8 cellular contexts compared by ENCODE assay signal in the genomic region with DNA sequence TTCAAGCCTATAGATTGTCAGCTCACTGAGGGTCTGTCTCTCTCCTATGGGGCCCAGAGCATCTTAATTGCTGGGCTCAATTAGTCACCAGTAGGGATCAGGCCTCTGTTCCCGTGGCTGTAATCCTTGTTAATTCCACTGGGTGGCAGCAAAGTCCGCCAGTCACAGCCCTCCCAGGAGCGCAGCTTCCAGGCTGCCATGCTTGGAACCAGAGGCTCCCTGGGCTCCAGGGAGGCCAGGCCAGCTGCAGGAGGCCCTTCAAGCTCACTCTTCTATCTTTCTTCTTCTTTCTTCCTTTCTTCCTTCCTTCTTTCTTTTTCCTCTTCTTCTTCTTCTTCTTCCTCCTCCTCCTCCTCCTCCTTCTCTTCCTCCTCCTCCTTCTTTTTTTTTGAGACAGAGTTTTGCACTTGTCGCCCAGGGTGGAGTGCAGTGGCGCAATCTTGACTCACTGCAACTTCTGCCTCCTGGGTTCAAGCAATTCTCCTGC. TPM values are rescaled to one million over a fixed set of nuclear protein-coding genes. Genes with fewer than 3 reads are reported as not detected.
DNase-seq lines count a peak whose midpoint lies in the region; ATAC-seq and TF ChIP-seq lines count a peak whose summit lies in the region.

No MANE protein-coding gene starts in this region.

- no peaks in the 10 kb centered on the region for H3K79me2 ChIP-seq in DOHH2 (ENCODE audit: control insufficient read depth, low read length)

- H4K20me1 ChIP-seq in DOHH2 (ENCODE audit: control insufficient read depth, insufficient read depth, low read depth, low read length), result 0 out of 2 replicates have a peak, but pooled peaks cover 3% of the 10 kb centered on the region

- DNase-seq in NCI-H524 (lab: John Stamatoyannopoulos, UW), result peak; percentile 85 to 90
- DNase-seq in activated CD4-positive, alpha-beta T cell treated with anti-CD3 and anti-CD28 coated beads for 48 hours, result peak; percentile 85
- DNase-seq in coronary artery (ENCODE audit: low spot score), result no peak
- DNase-seq in lower leg skin (ENCODE audit: low spot score in 2 of 2), result peak; percentile 75 to 94
- DNase-seq in stimulated activated CD8-positive, alpha-beta memory T cell treated with anti-CD3 and anti-CD28 coated beads, Interleukin-12 subunit alpha, Interleukin-12 subunit beta, amount 100 ng/mL, for 4 hours (ENCODE audit: low read depth), result peak; percentile 52
- no peak for DNase-seq in OCI-M2 (lab: John Stamatoyannopoulos, UW; ENCODE audit: unreplicated experiment)

- WGBS in lower leg skin, 2 donors, result 30 to 34% methylated on average over 5 of the region's 5 CpGs

- TF ChIP-seq CTCF in DOHH2 (IDR thresholded peaks at IDR 0.05; ENCODE audit: low read depth, low read length, poor library complexity, severe bottlenecking), result peak; percentile 80
- peak; percentile 82 for TF ChIP-seq CTCF in coronary artery (IDR thresholded peaks at IDR 0.05)
- TF ChIP-seq CTCF in lower leg skin (IDR thresholded peaks at IDR 0.05), result peak in 1 of 3 donors; percentile 92

- no peak overlapping the region for H3K27ac ChIP-seq in DOHH2 (ENCODE audit: low read depth, low read length)
- H3K27ac ChIP-seq in coronary artery, result no peak overlapping the region

- H3K9me3 ChIP-seq in DOHH2 (ENCODE audit: control insufficient read depth, insufficient read depth, low read length), result no peaks in the 10 kb centered on the region

- peak; percentile 52 for ATAC-seq in HG03095 (IDR thresholded peaks at IDR 0.05; ENCODE audit: unreplicated experiment)

- H3K36me3 ChIP-seq in DOHH2 (ENCODE audit: control insufficient read depth, low read length), result no peaks in the 10 kb centered on the region

- intact Hi-C loops in lower leg skin (cut with DNase I; ENCODE audit: low total_unique reads), result loop anchor here (5.0 kb wide), 1 partner anchor 68 kb away; no protein-coding TSS in a partner anchor

- peaks cover 31% of the 10 kb centered on the region for H3K27me3 ChIP-seq in DOHH2 (ENCODE audit: control insufficient read depth, low read length)

- H3K4me2 ChIP-seq in DOHH2 (ENCODE audit: low read length), result no peak overlapping the region

- H3F3A ChIP-seq in DOHH2 (ENCODE audit: control insufficient read depth, insufficient read depth), result no peaks in the 10 kb centered on the region

- no peaks in the 10 kb centered on the region for H3K9me2 ChIP-seq in DOHH2 (replicated peaks; ENCODE audit: control insufficient read depth, low read length)

- no peak for TF ChIP-seq POLR2A in lower leg skin (IDR thresholded peaks at IDR 0.05)

- no peaks in the 10 kb centered on the region for H3K4me1 ChIP-seq in DOHH2 (ENCODE audit: control insufficient read depth, low read length)

- H3K4me3 ChIP-seq in DOHH2 (ENCODE audit: low read length), result no peak overlapping the region
- H3K4me3 ChIP-seq in coronary artery, result no peak overlapping the region
- no peak overlapping the region for H3K4me3 ChIP-seq in lower leg skin (ENCODE audit: low read depth, poor library complexity, severe bottlenecking)

RNA-seq across cellular contexts. Expression of a gene that starts 14.4 kb away (rescaled TPM):
- not detected for total RNA-seq in lower leg skin

RNA-seq across cellular contexts. Expression of a gene that starts 23.1 kb away (rescaled TPM):
- total RNA-seq in lower leg skin, result not detected

RNA-seq across cellular contexts. Expression of a gene that starts 32.2 kb away (rescaled TPM):
- 10 to 100 TPM; 10.3 to 14.4 (median 11.3) TPM for total RNA-seq in lower leg skin

RNA-seq across cellular contexts. Expression of a gene that starts 58.9 kb away (rescaled TPM):
- not detected for total RNA-seq in lower leg skin

Comparison
In these comparisons a context has a peak if more than half of its experiments do, and no peak if none do; other contexts are left out.
1. DNase-seq: peak in NCI-H524 (2 of 2), activated CD4-positive, alpha-beta T cell treated with anti-CD3 and anti-CD28 coated beads for 48 hours (single experiment), lower leg skin (2 of 2) and stimulated activated CD8-positive, alpha-beta memory T cell treated with anti-CD3 and anti-CD28 coated beads, Interleukin-12 subunit alpha, Interleukin-12 subunit beta, amount 100 ng/mL, for 4 hours (single experiment); none in coronary artery (single experiment) and OCI-M2 (single experiment).